Comparison of ENCODE assay signal across 17 cellular contexts in genomic region chr5:137361275-137361674, GRCh38.
DNase-seq lines count a peak whose midpoint lies in the region; TF ChIP-seq lines count a peak whose summit lies in the region.
"Had no signal": no experiment of that assay in that cellular context is flagged by ENCODE, and none has a peak within 500 bp of the region (broad histone marks: within the 10 kb centered on the region; RNA-seq: fewer than 3 reads in every experiment).

No MANE protein-coding gene starts in this region.

- DNase-seq in ELR (ENCODE audit: low read depth) (peak; percentile 58), adipocyte (ENCODE audit: low read depth) (peak; percentile 32), fibroblast of villous mesenchyme (ENCODE audit: low read depth) (peak; percentile 21), pulmonary artery endothelial cell (ENCODE audit: low read depth, low spot score) (peak; percentile 83), H4 (ENCODE audit: low spot score) (no peak), T-helper 1 cell (no peak)
- no peak for DNase-seq in effector CD8-positive, alpha-beta T cell (lab: John Stamatoyannopoulos, UW)
- DNase-seq: CD8-positive, alpha-beta T cell; Karpas-422; MG63; NCI-H1092 treated with DMSO at 0.1 percent for 48 hours; NCI-H2081 treated with DMSO at 0.1 percent for 48 hours; NCI-H510A treated with DMSO at 0.1 percent for 48 hours; Peyer's patch had no signal

- H3K36me3 ChIP-seq in adipocyte (ENCODE audit: control insufficient read depth, insufficient read depth, low read length, severe bottlenecking), result no peaks in the 10 kb centered on the region
- H3K36me3 ChIP-seq: BLaER1, Peyer's patch had no signal

- no peaks in the 10 kb centered on the region for H3K9me3 ChIP-seq in adipocyte (ENCODE audit: control insufficient read depth, low read length)
- H3K9me3 ChIP-seq: BLaER1, MG63, Peyer's patch had no signal

- no peak for TF ChIP-seq CTCF in fibroblast of villous mesenchyme (IDR thresholded peaks at IDR 0.05; ENCODE audit: insufficient read depth, low read depth, low read length)

- H3K4me3 ChIP-seq in adipocyte (ENCODE audit: low read length), result no peak overlapping the region
- no peak overlapping the region for H3K4me3 ChIP-seq in fibroblast of villous mesenchyme (ENCODE audit: low read depth, low read length)
- H3K4me3 ChIP-seq: BLaER1, GM12878, MG63, Peyer's patch, SK-N-MC had no signal

- H3K9ac ChIP-seq in adipocyte (ENCODE audit: low read length), result no peak overlapping the region
- H3K9ac ChIP-seq: BLaER1 had no signal

- H3K27me3 ChIP-seq in adipocyte (replicated peaks; ENCODE audit: control insufficient read depth, insufficient read depth, low read length), result no peaks in the 10 kb centered on the region
- H3K27me3 ChIP-seq: BLaER1, MG63, Peyer's patch had no signal

- H3K4me1 ChIP-seq in adipocyte (ENCODE audit: control insufficient read depth, insufficient read depth, low read length), result peaks cover 18% of the 10 kb centered on the region
- H3K4me1 ChIP-seq: BLaER1, Peyer's patch had no signal

Comparison
In these comparisons a context has a peak if more than half of its experiments do, and no peak if none do; other contexts are left out.
1. DNase-seq: peak in ELR (single experiment), adipocyte (single experiment), fibroblast of villous mesenchyme (single experiment) and pulmonary artery endothelial cell (single experiment); none in H4 (single experiment), T-helper 1 cell (0 of 5) and effector CD8-positive, alpha-beta T cell (single experiment).